Comparison of ENCODE assay signal across 21 cellular contexts in genomic region chr10:101047268-101047667, GRCh38. TPM values are rescaled to one million over a fixed set of nuclear protein-coding genes. Genes with fewer than 3 reads are reported as not detected.
DNase-seq lines count a peak whose midpoint lies in the region; ATAC-seq, FAIRE-seq and TF ChIP-seq lines count a peak whose summit lies in the region.
"Had no signal": no experiment of that assay in that cellular context is flagged by ENCODE, and none has a peak within 500 bp of the region (broad histone marks: within the 10 kb centered on the region; RNA-seq: fewer than 3 reads in every experiment).

No MANE protein-coding gene starts in this region.

- no peaks in the 10 kb centered on the region for H3K9me1 ChIP-seq in keratinocyte (ENCODE audit: control insufficient read depth, extremely low read depth, insufficient read depth, low read length)

- H3K4me3 Mint-ChIP-seq in astrocyte (ENCODE audit: unreplicated experiment) = no peak overlapping the region
- H3K4me3 Mint-ChIP-seq in activated CD8-positive, alpha-beta T cell treated with anti-CD3 and anti-CD28 coated beads, Interleukin-2, amount 10 ng/mL, durations not matched to agents 7 days and 5 days = no peak overlapping the region
- H3K4me3 Mint-ChIP-seq: activated CD4-positive, alpha-beta T cell treated with anti-CD3 and anti-CD28 coated beads for 36 hours; T-helper 2 cell treated with Interferon-gamma antibody and Interleukin-4, amounts not matched to agents 5 μg/mL and 100 μg/mL, for 36 hours had no signal

- POLR2A ChIA-PET in HEK293 (lab: Yijun Ruan, JAX) = interaction anchor here (1.6 kb wide), 1 partner anchor 14 kb away, joined by 6 read pairs; the partner anchor contains the start of gene KAZALD1
- POLR2A ChIA-PET in activated CD8-positive, alpha-beta T cell treated with anti-CD3 and anti-CD28 coated beads, Interleukin-2, amount 10 ng/mL, durations not matched to agents 7 days and 5 days (lab: Charles Lee) = no interaction called here

- H3K36me3 Mint-ChIP-seq in astrocyte (ENCODE audit: low read depth, unreplicated experiment) = no peaks in the 10 kb centered on the region
- H3K36me3 Mint-ChIP-seq in activated CD8-positive, alpha-beta T cell treated with anti-CD3 and anti-CD28 coated beads, Interleukin-2, amount 10 ng/mL, durations not matched to agents 7 days and 5 days (ENCODE audit: low read depth) = no peaks in the 10 kb centered on the region

- peaks cover 11% of the 10 kb centered on the region for H3K4me1 Mint-ChIP-seq in astrocyte (ENCODE audit: low read depth, unreplicated experiment)
- peaks cover 36% of the 10 kb centered on the region for H3K4me1 Mint-ChIP-seq in activated CD8-positive, alpha-beta T cell treated with anti-CD3 and anti-CD28 coated beads, Interleukin-2, amount 10 ng/mL, durations not matched to agents 7 days and 5 days (ENCODE audit: low read depth)

- H3K4me2 ChIP-seq in astrocyte (ENCODE audit: low read length) (peak overlapping the region; percentile 77), keratinocyte (ENCODE audit: control insufficient read depth, extremely low read depth, insufficient read depth, low read depth, low read length) (peak overlapping the region; percentile 12)
- H3K4me2 ChIP-seq: PC-9 had no signal

- FAIRE-seq in astrocyte (lab: Jason Lieb, UNC) (no peak), keratinocyte (lab: Jason Lieb, UNC) (no peak)
- FAIRE-seq: GM19239 had no signal

- DNase-seq in astrocyte (ENCODE audit: low read depth) (no peak), keratinocyte (ENCODE audit: low read depth, low spot score) (no peak), retina (peak; percentile 46), NCI-H1105 (lab: John Stamatoyannopoulos, UW) (no peak)
- no peak for DNase-seq in activated CD8-positive, alpha-beta T cell treated with anti-CD3 and anti-CD28 coated beads, Interleukin-2, amount 10 ng/mL, durations not matched to agents 7 days and 5 days
- DNase-seq: activated CD4-positive, alpha-beta T cell treated with anti-CD3 and anti-CD28 coated beads for 36 hours; activated CD8-positive, alpha-beta memory T cell treated with anti-CD3 and anti-CD28 coated beads for 24 hours; activated T-cell treated with anti-CD3 and anti-CD28 coated beads, Interleukin-2, amount 50 U/mL, for 1 hour; adrenal gland; DMS79 treated with DMSO at 0.1 percent for 48 hours; NCI-H1694; PC-9; stimulated activated CD4-positive, alpha-beta T cell treated with anti-CD3 and anti-CD28 coated beads, Interleukin-2, amount 100 ng/mL, for 24 hours; transverse colon had no signal

- H2AFZ ChIP-seq in astrocyte (ENCODE audit: low read depth, low read length) (peak overlapping the region; percentile 62), keratinocyte (ENCODE audit: control insufficient read depth, low read length) (no peak overlapping the region)
- H2AFZ ChIP-seq: PC-9 had no signal

- CTCF ChIA-PET in HEK293 (lab: Yijun Ruan, JAX) = interaction anchor here (0.8 to 10.1 kb wide), 7 partner anchors 8 to 95 kb away, joined by 3 to 112 read pairs (median 7); partner anchors contain the start of gene KAZALD1
- CTCF ChIA-PET in activated CD8-positive, alpha-beta T cell treated with anti-CD3 and anti-CD28 coated beads, Interleukin-2, amount 10 ng/mL, durations not matched to agents 7 days and 5 days (lab: Charles Lee) = interaction anchor here (1.0 to 9.3 kb wide), 5 partner anchors 16 to 95 kb away, joined by 4 to 221 read pairs (median 5); partner anchors contain the start of genes KAZALD1, PDZD7 and SFXN3

- peaks cover 4% of the 10 kb centered on the region for H3K9me3 Mint-ChIP-seq in astrocyte (ENCODE audit: unreplicated experiment)
- no peaks in the 10 kb centered on the region for H3K9me3 Mint-ChIP-seq in activated CD8-positive, alpha-beta T cell treated with anti-CD3 and anti-CD28 coated beads, Interleukin-2, amount 10 ng/mL, durations not matched to agents 7 days and 5 days (ENCODE audit: insufficient read depth)
- H3K9me3 Mint-ChIP-seq: T-helper 2 cell treated with Interferon-gamma antibody and Interleukin-4, amounts not matched to agents 5 μg/mL and 100 μg/mL, for 36 hours had no signal

- H3K9ac ChIP-seq in astrocyte (ENCODE audit: low read length) (no peak overlapping the region), keratinocyte (ENCODE audit: control insufficient read depth, extremely low read depth, insufficient read depth, low read length) (no peak overlapping the region)

- H3K4me1 ChIP-seq in HEK293 (ENCODE audit: control insufficient read depth, insufficient read depth, low read length) (peaks cover 8% of the 10 kb centered on the region), astrocyte (ENCODE audit: insufficient read depth, low read length) (peaks cover 43% of the 10 kb centered on the region), keratinocyte (ENCODE audit: control insufficient read depth, extremely low read depth, insufficient read depth, low read length) (peaks cover 25% of the 10 kb centered on the region)

- H3K27ac Mint-ChIP-seq in astrocyte (ENCODE audit: unreplicated experiment) = no peak overlapping the region
- no peak overlapping the region for H3K27ac Mint-ChIP-seq in activated CD8-positive, alpha-beta T cell treated with anti-CD3 and anti-CD28 coated beads, Interleukin-2, amount 10 ng/mL, durations not matched to agents 7 days and 5 days
- H3K27ac Mint-ChIP-seq: activated CD4-positive, alpha-beta T cell treated with anti-CD3 and anti-CD28 coated beads for 36 hours; T-helper 2 cell treated with Interferon-gamma antibody and Interleukin-4, amounts not matched to agents 5 μg/mL and 100 μg/mL, for 36 hours had no signal

- H3K9me3 ChIP-seq in HEK293 (ENCODE audit: control insufficient read depth, insufficient read depth, low read depth, low read length) (no peaks in the 10 kb centered on the region), astrocyte (ENCODE audit: insufficient read depth, low read depth, low read length) (no peaks in the 10 kb centered on the region), keratinocyte (ENCODE audit: control insufficient read depth, low read depth, low read length) (no peaks in the 10 kb centered on the region)
- H3K9me3 ChIP-seq: adrenal gland, breast epithelium, transverse colon had no signal

- peaks cover 52% of the 10 kb centered on the region for H3K27me3 Mint-ChIP-seq in astrocyte (ENCODE audit: low read depth, unreplicated experiment)
- peaks cover 64% of the 10 kb centered on the region for H3K27me3 Mint-ChIP-seq in activated CD8-positive, alpha-beta T cell treated with anti-CD3 and anti-CD28 coated beads, Interleukin-2, amount 10 ng/mL, durations not matched to agents 7 days and 5 days (ENCODE audit: low read depth)

- H4K20me1 ChIP-seq in astrocyte (ENCODE audit: insufficient read depth, low read length) = peaks cover 5% of the 10 kb centered on the region
- H4K20me1 ChIP-seq in keratinocyte (ENCODE audit: control insufficient read depth, extremely low read depth, insufficient read depth, low read length) = no peaks in the 10 kb centered on the region

- H3K4me3 ChIP-seq in HEK293 (ENCODE audit: low read depth, low read length) = no peak overlapping the region
- peak overlapping the region; percentile 6 for H3K4me3 ChIP-seq in astrocyte (ENCODE audit: insufficient read depth, low read depth, low read length)
- no peak overlapping the region for H3K4me3 ChIP-seq in keratinocyte (ENCODE audit: control insufficient read depth in 2 of 3, extremely low read depth in 1 of 3, insufficient read depth in 2 of 3, low read depth in 1 of 3, low read length in 3 of 3)
- H3K4me3 ChIP-seq: adrenal gland, PC-9, transverse colon had no signal

- H3K79me2 ChIP-seq in astrocyte (ENCODE audit: insufficient read depth, low read length) (no peaks in the 10 kb centered on the region), keratinocyte (ENCODE audit: control insufficient read depth, insufficient read depth, low read length) (no peaks in the 10 kb centered on the region)

- H3K27ac ChIP-seq in HEK293 (ENCODE audit: extremely low read depth, low read depth, low read length) (no peak overlapping the region), astrocyte (ENCODE audit: low read depth, low read length) (no peak overlapping the region), keratinocyte (ENCODE audit: control insufficient read depth, insufficient read depth, low read length) (no peak overlapping the region)
- H3K27ac ChIP-seq: adrenal gland, breast epithelium, C4-2B, PC-9, transverse colon had no signal

- no peak for TF ChIP-seq CTCF in HEK293 (tag by site-specific recombination; IDR thresholded peaks at IDR 0.05)
- no peak for TF ChIP-seq CTCF in astrocyte (IDR thresholded peaks at IDR 0.05; ENCODE audit: insufficient read depth, low read depth, low read length)
- no peak for TF ChIP-seq CTCF in keratinocyte (optimal IDR thresholded peaks at IDR 0.05 in 1 of 3, IDR thresholded peaks at IDR 0.05 in 1 of 3, conservative IDR thresholded peaks at IDR 0.05 in 1 of 3; ENCODE audit: extremely low read depth in 1 of 3, insufficient read depth in 2 of 3, low read length in 3 of 3)

- dilution Hi-C loops in keratinocyte (cut with MboI; ENCODE audit: extremely low pct_ligation_motif_present, low sequenced_read_pairs) = no loop called here

- H3K36me3 ChIP-seq in HEK293 (ENCODE audit: control insufficient read depth in 2 of 2, insufficient read depth in 1 of 2, low read length in 2 of 2) (no peaks in the 10 kb centered on the region), astrocyte (ENCODE audit: insufficient read depth, low read length) (no peaks in the 10 kb centered on the region), keratinocyte (ENCODE audit: control insufficient read depth in 2 of 2, extremely low read depth in 1 of 2, insufficient read depth in 2 of 2, low read length in 2 of 2) (no peaks in the 10 kb centered on the region)
- H3K36me3 ChIP-seq: adrenal gland, breast epithelium, transverse colon had no signal

- H3K27me3 ChIP-seq in astrocyte (ENCODE audit: insufficient read depth, low read length) (peaks cover 25% of the 10 kb centered on the region), keratinocyte (ENCODE audit: control insufficient read depth, extremely low read depth, insufficient read depth, low read length) (peaks cover 39% of the 10 kb centered on the region)

- no peak for ATAC-seq in activated CD8-positive, alpha-beta T cell treated with anti-CD3 and anti-CD28 coated beads, Interleukin-2, amount 10 ng/mL, durations not matched to agents 7 days and 5 days
- no peak for ATAC-seq in HG02840 (IDR thresholded peaks at IDR 0.05; ENCODE audit: low FRiP score, unreplicated experiment)
- ATAC-seq: activated CD4-positive, alpha-beta T cell treated with anti-CD3 and anti-CD28 coated beads for 36 hours; Right ventricle myocardium inferior had no signal

RNA-seq across cellular contexts. Expression of gene KAZALD1, which starts 14.5 kb away (rescaled TPM):
- 8.1 and 9.6 TPM in 2 replicates for total RNA-seq in astrocyte
- polyA plus RNA-seq in keratinocyte = 0.08 to 0.18 TPM (median 0.18 TPM) in 3 replicates
- polyA plus RNA-seq in keratinocyte (2011; ENCODE audit: low read depth) = 0.40 TPM
- polyA plus RNA-seq in keratinocyte (2011; cell fraction: cytosol; rRNA removed) = 0.06 and 0.07 TPM in 2 replicates
- 0.11 TPM in 1 of 2 replicates, not detected in the other for polyA plus RNA-seq in keratinocyte (2011; cell fraction: nucleus; rRNA removed)
- polyA plus RNA-seq in keratinocyte (2012; ENCODE audit: low replicate concordance) = 0.18 and 0.72 TPM in 2 replicates
- polyA minus RNA-seq in keratinocyte = 0.36 to 0.38 TPM in 2 of 3 replicates, not detected in the other
- polyA minus RNA-seq in keratinocyte (2011; cell fraction: cytosol; rRNA and poly(A)+ RNA removed) = 0.96 TPM
- polyA minus RNA-seq in keratinocyte (2011; cell fraction: nucleus; rRNA and poly(A)+ RNA removed) = not detected in 2 replicates
- total RNA-seq in activated CD8-positive, alpha-beta T cell treated with anti-CD3 and anti-CD28 coated beads, Interleukin-2, amount 10 ng/mL, durations not matched to agents 7 days and 5 days = under 1 TPM in 1 of 2 experiments, not detected in 1; 0.18 TPM

RNA-seq across cellular contexts. Expression of gene SFXN3, which starts 16.2 kb away (rescaled TPM):
- total RNA-seq in astrocyte = 59.2 and 68.3 TPM in 2 replicates
- 77.0 to 102 TPM (median 78.7 TPM) in 3 replicates for polyA plus RNA-seq in keratinocyte
- polyA plus RNA-seq in keratinocyte (2011; ENCODE audit: low read depth) = 16.3 TPM
- polyA plus RNA-seq in keratinocyte (2011; cell fraction: cytosol; rRNA removed) = 46.8 and 54.3 TPM in 2 replicates
- 223 and 238 TPM in 2 replicates for polyA plus RNA-seq in keratinocyte (2011; cell fraction: nucleus; rRNA removed)
- polyA plus RNA-seq in keratinocyte (2012; ENCODE audit: low replicate concordance) = 29.7 and 42.9 TPM in 2 replicates
- polyA minus RNA-seq in keratinocyte = 101 to 143 TPM (median 111 TPM) in 3 replicates
- 110 TPM for polyA minus RNA-seq in keratinocyte (2011; cell fraction: cytosol; rRNA and poly(A)+ RNA removed)
- polyA minus RNA-seq in keratinocyte (2011; cell fraction: nucleus; rRNA and poly(A)+ RNA removed) = 45.5 and 69.4 TPM in 2 replicates
- total RNA-seq in activated CD8-positive, alpha-beta T cell treated with anti-CD3 and anti-CD28 coated beads, Interleukin-2, amount 10 ng/mL, durations not matched to agents 7 days and 5 days = 10 to 100 TPM; 24.7 to 24.8 TPM

RNA-seq across cellular contexts. Expression of gene PDZD7, which starts 16.3 kb away (rescaled TPM):
- total RNA-seq in astrocyte = 2.2 and 4.5 TPM in 2 replicates
- polyA plus RNA-seq in keratinocyte = 0.31 to 0.54 TPM (median 0.54 TPM) in 3 replicates
- polyA plus RNA-seq in keratinocyte (2011; ENCODE audit: low read depth) = 0.10 TPM
- 0.15 and 0.34 TPM in 2 replicates for polyA plus RNA-seq in keratinocyte (2011; cell fraction: cytosol; rRNA removed)
- polyA plus RNA-seq in keratinocyte (2011; cell fraction: nucleus; rRNA removed) = 1.1 and 1.2 TPM in 2 replicates
- 0.34 and 1.0 TPM in 2 replicates for polyA plus RNA-seq in keratinocyte (2012; ENCODE audit: low replicate concordance)
- 0.20 to 0.40 TPM in 2 of 3 replicates, not detected in the other for polyA minus RNA-seq in keratinocyte
- polyA minus RNA-seq in keratinocyte (2011; cell fraction: cytosol; rRNA and poly(A)+ RNA removed) = not detected
- polyA minus RNA-seq in keratinocyte (2011; cell fraction: nucleus; rRNA and poly(A)+ RNA removed) = 0.11 and 0.78 TPM in 2 replicates
- under 1 TPM; 0.47 to 0.50 TPM for total RNA-seq in activated CD8-positive, alpha-beta T cell treated with anti-CD3 and anti-CD28 coated beads, Interleukin-2, amount 10 ng/mL, durations not matched to agents 7 days and 5 days

RNA-seq across cellular contexts. Expression of gene LZTS2, which starts 47.7 kb away (rescaled TPM):
- total RNA-seq in astrocyte = 69.9 and 73.9 TPM in 2 replicates
- 18.1 to 36.7 TPM (median 18.6 TPM) in 3 replicates for polyA plus RNA-seq in keratinocyte
- 12.2 TPM for polyA plus RNA-seq in keratinocyte (2011; ENCODE audit: low read depth)
- polyA plus RNA-seq in keratinocyte (2011; cell fraction: cytosol; rRNA removed) = 20.5 and 45.3 TPM in 2 replicates
- polyA plus RNA-seq in keratinocyte (2011; cell fraction: nucleus; rRNA removed) = 64.4 and 90.2 TPM in 2 replicates
- polyA plus RNA-seq in keratinocyte (2012; ENCODE audit: low replicate concordance) = 26.0 and 29.4 TPM in 2 replicates
- 19.3 to 30.7 TPM (median 27.6 TPM) in 3 replicates for polyA minus RNA-seq in keratinocyte
- polyA minus RNA-seq in keratinocyte (2011; cell fraction: cytosol; rRNA and poly(A)+ RNA removed) = 48.3 TPM
- 34.0 and 40.1 TPM in 2 replicates for polyA minus RNA-seq in keratinocyte (2011; cell fraction: nucleus; rRNA and poly(A)+ RNA removed)
- total RNA-seq in activated CD8-positive, alpha-beta T cell treated with anti-CD3 and anti-CD28 coated beads, Interleukin-2, amount 10 ng/mL, durations not matched to agents 7 days and 5 days = 10 to 100 TPM; 11.6 to 13.8 TPM

RNA-seq across cellular contexts. Expression of gene TWNK, which starts 59.9 kb away (rescaled TPM):
- total RNA-seq in astrocyte = 12.9 TPM in 2 replicates
- 10.1 to 16.9 TPM (median 12.9 TPM) in 3 replicates for polyA plus RNA-seq in keratinocyte
- polyA plus RNA-seq in keratinocyte (2011; ENCODE audit: low read depth) = 14.5 TPM
- 9.7 and 10.5 TPM in 2 replicates for polyA plus RNA-seq in keratinocyte (2011; cell fraction: cytosol; rRNA removed)
- polyA plus RNA-seq in keratinocyte (2011; cell fraction: nucleus; rRNA removed) = 16.0 and 17.1 TPM in 2 replicates
- 11.5 and 17.0 TPM in 2 replicates for polyA plus RNA-seq in keratinocyte (2012; ENCODE audit: low replicate concordance)
- 10.7 to 18.9 TPM (median 17.8 TPM) in 3 replicates for polyA minus RNA-seq in keratinocyte
- 11.9 TPM for polyA minus RNA-seq in keratinocyte (2011; cell fraction: cytosol; rRNA and poly(A)+ RNA removed)
- polyA minus RNA-seq in keratinocyte (2011; cell fraction: nucleus; rRNA and poly(A)+ RNA removed) = 6.3 and 9.1 TPM in 2 replicates
- 10 to 100 TPM; 11.8 to 13.3 TPM for total RNA-seq in activated CD8-positive, alpha-beta T cell treated with anti-CD3 and anti-CD28 coated beads, Interleukin-2, amount 10 ng/mL, durations not matched to agents 7 days and 5 days
